Comparison of ENCODE assay signal across 1 cellular context in genomic region chr17:74427763-74428153, GRCh38.
TF ChIP-seq lines count a peak whose summit lies in the region.

No MANE protein-coding gene starts in this region.

TF ChIP-seq in H1, 55 proteins besides CTCF, POLR2A, EP300 and RAD21:
- TF ChIP-seq PHF8 (conservative IDR thresholded peaks at IDR 0.05; ENCODE audit: low read depth, low read length) (no peak), YY1 (IDR thresholded peaks at IDR 0.05; ENCODE audit: low read depth, low read length) (no peak), CBX8 (IDR thresholded peaks at IDR 0.05; ENCODE audit: borderline replicate concordance, low read depth, low read length) (no peak), ASH2L (IDR thresholded peaks at IDR 0.05; ENCODE audit: low read length) (no peak), USF2 (IDR thresholded peaks at IDR 0.05; ENCODE audit: low read length) (no peak), KDM4A (IDR thresholded peaks at IDR 0.05; ENCODE audit: low read depth, low read length, severe bottlenecking) (no peak), CREB1 (IDR thresholded peaks at IDR 0.05) (no peak), HDAC2 (IDR thresholded peaks at IDR 0.05; ENCODE audit: borderline replicate concordance in 1 of 2, low read depth in 2 of 2, low read length in 2 of 2) (no peak), GTF2F1 (IDR thresholded peaks at IDR 0.05; ENCODE audit: borderline replicate concordance, low read depth, low read length) (no peak), SIX5 (IDR thresholded peaks at IDR 0.05; ENCODE audit: low read depth, low read length) (no peak), BRCA1 (IDR thresholded peaks at IDR 0.05; ENCODE audit: low read depth, low read length) (no peak), CBX5 (IDR thresholded peaks at IDR 0.05; ENCODE audit: low read depth, low read length) (no peak)
- TF ChIP-seq, protein P1, sequence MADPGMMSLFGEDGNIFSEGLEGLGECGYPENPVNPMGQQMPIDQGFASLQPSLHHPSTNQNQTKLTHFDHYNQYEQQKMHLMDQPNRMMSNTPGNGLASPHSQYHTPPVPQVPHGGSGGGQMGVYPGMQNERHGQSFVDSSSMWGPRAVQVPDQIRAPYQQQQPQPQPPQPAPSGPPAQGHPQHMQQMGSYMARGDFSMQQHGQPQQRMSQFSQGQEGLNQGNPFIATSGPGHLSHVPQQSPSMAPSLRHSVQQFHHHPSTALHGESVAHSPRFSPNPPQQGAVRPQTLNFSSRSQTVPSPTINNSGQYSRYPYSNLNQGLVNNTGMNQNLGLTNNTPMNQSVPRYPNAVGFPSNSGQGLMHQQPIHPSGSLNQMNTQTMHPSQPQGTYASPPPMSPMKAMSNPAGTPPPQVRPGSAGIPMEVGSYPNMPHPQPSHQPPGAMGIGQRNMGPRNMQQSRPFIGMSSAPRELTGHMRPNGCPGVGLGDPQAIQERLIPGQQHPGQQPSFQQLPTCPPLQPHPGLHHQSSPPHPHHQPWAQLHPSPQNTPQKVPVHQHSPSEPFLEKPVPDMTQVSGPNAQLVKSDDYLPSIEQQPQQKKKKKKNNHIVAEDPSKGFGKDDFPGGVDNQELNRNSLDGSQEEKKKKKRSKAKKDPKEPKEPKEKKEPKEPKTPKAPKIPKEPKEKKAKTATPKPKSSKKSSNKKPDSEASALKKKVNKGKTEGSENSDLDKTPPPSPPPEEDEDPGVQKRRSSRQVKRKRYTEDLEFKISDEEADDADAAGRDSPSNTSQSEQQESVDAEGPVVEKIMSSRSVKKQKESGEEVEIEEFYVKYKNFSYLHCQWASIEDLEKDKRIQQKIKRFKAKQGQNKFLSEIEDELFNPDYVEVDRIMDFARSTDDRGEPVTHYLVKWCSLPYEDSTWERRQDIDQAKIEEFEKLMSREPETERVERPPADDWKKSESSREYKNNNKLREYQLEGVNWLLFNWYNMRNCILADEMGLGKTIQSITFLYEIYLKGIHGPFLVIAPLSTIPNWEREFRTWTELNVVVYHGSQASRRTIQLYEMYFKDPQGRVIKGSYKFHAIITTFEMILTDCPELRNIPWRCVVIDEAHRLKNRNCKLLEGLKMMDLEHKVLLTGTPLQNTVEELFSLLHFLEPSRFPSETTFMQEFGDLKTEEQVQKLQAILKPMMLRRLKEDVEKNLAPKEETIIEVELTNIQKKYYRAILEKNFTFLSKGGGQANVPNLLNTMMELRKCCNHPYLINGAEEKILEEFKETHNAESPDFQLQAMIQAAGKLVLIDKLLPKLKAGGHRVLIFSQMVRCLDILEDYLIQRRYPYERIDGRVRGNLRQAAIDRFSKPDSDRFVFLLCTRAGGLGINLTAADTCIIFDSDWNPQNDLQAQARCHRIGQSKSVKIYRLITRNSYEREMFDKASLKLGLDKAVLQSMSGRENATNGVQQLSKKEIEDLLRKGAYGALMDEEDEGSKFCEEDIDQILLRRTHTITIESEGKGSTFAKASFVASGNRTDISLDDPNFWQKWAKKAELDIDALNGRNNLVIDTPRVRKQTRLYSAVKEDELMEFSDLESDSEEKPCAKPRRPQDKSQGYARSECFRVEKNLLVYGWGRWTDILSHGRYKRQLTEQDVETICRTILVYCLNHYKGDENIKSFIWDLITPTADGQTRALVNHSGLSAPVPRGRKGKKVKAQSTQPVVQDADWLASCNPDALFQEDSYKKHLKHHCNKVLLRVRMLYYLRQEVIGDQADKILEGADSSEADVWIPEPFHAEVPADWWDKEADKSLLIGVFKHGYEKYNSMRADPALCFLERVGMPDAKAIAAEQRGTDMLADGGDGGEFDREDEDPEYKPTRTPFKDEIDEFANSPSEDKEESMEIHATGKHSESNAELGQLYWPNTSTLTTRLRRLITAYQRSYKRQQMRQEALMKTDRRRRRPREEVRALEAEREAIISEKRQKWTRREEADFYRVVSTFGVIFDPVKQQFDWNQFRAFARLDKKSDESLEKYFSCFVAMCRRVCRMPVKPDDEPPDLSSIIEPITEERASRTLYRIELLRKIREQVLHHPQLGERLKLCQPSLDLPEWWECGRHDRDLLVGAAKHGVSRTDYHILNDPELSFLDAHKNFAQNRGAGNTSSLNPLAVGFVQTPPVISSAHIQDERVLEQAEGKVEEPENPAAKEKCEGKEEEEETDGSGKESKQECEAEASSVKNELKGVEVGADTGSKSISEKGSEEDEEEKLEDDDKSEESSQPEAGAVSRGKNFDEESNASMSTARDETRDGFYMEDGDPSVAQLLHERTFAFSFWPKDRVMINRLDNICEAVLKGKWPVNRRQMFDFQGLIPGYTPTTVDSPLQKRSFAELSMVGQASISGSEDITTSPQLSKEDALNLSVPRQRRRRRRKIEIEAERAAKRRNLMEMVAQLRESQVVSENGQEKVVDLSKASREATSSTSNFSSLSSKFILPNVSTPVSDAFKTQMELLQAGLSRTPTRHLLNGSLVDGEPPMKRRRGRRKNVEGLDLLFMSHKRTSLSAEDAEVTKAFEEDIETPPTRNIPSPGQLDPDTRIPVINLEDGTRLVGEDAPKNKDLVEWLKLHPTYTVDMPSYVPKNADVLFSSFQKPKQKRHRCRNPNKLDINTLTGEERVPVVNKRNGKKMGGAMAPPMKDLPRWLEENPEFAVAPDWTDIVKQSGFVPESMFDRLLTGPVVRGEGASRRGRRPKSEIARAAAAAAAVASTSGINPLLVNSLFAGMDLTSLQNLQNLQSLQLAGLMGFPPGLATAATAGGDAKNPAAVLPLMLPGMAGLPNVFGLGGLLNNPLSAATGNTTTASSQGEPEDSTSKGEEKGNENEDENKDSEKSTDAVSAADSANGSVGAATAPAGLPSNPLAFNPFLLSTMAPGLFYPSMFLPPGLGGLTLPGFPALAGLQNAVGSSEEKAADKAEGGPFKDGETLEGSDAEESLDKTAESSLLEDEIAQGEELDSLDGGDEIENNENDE (IDR thresholded peaks at IDR 0.05; ENCODE audit: insufficient replicate concordance, low read length) = no peak
